ENCODE assay signal across 23 cellular contexts in genomic region chr2:131011481-131011880, GRCh38.
A peak's percentile ranks its signal among the peaks of the same experiment; 100 is the strongest.
DNase-seq lines count a peak whose midpoint lies in the region; ATAC-seq and TF ChIP-seq lines count a peak whose summit lies in the region.
"Had no signal": no experiment of that assay in that cellular context is flagged by ENCODE, and none has a peak within 500 bp of the region (broad histone marks: within the 10 kb centered on the region; RNA-seq: fewer than 3 reads in every experiment).

No MANE protein-coding gene starts in this region.

- H3K4ac ChIP-seq in mesendoderm (ENCODE audit: low read depth, low read length) = no peak overlapping the region

- H3K27ac ChIP-seq in mesendoderm (ENCODE audit: low read depth, low read length) = no peak overlapping the region
- H3K27ac ChIP-seq: SJCRH30 had no signal

- H2BK5ac ChIP-seq in mesendoderm (ENCODE audit: low read length) = no peak overlapping the region

- no peak overlapping the region for H3K56ac ChIP-seq in mesendoderm (ENCODE audit: low read length)

- H4K5ac ChIP-seq in mesendoderm (ENCODE audit: low read length) = no peak overlapping the region

- H3K18ac ChIP-seq in mesendoderm (ENCODE audit: low read length) = no peak overlapping the region

- H3K27me3 ChIP-seq in mesendoderm (ENCODE audit: insufficient read depth, low read length, poor library complexity) = no peaks in the 10 kb centered on the region
- H3K27me3 ChIP-seq: SJCRH30 had no signal

- no peak for DNase-seq in activated CD8-positive, alpha-beta T cell treated with anti-CD3 and anti-CD28 coated beads, Interleukin-2, amount 10 ng/mL, durations not matched to agents 7 days and 5 days
- DNase-seq in activated CD8-positive, alpha-beta T cell treated with anti-CD3 and anti-CD28 coated beads for 36 hours = no peak
- DNase-seq in NCI-H524 treated with DMSO at 0.1 percent for 48 hours (lab: John Stamatoyannopoulos, UW) (peak; percentile 97), cerebellar cortex (ENCODE audit: low spot score) (peak; percentile 58), mesendoderm (peak; percentile 14)
- DNase-seq: CD4-positive, CD25-positive, alpha-beta regulatory T cell; DMS53; HCEC 1CT; KBM-7; MM.1S; NCI-H2081; NCI-H2171; NCI-H226; NCI-H510A; NCI-H748 treated with DMSO at 0.1 percent for 48 hours; NK-92 treated with Interleukin-12 subunit alpha and Interleukin-12 subunit beta, amount 100 ng/mL, for 24 hours; PC-3; SJCRH30 had no signal

- no peak overlapping the region for H2BK120ac ChIP-seq in mesendoderm (ENCODE audit: low read depth, low read length)

- CTCF ChIA-PET in activated CD8-positive, alpha-beta T cell treated with anti-CD3 and anti-CD28 coated beads, Interleukin-2, amount 10 ng/mL, durations not matched to agents 7 days and 5 days (lab: Charles Lee) = interaction anchor here (0.6 to 2.3 kb wide), 5 partner anchors 12 to 214 kb away, joined by 3 to 8 read pairs (median 3); no protein-coding TSS in a partner anchor
- CTCF ChIA-PET in activated CD8-positive, alpha-beta T cell treated with anti-CD3 and anti-CD28 coated beads for 36 hours (lab: Charles Lee) = interaction anchor here (1.5 kb wide), 1 partner anchor 214 kb away, joined by 4 read pairs; no protein-coding TSS in a partner anchor

- no peak for ATAC-seq in activated CD8-positive, alpha-beta T cell treated with anti-CD3 and anti-CD28 coated beads, Interleukin-2, amount 10 ng/mL, durations not matched to agents 7 days and 5 days
- no peak for ATAC-seq in activated CD8-positive, alpha-beta T cell treated with anti-CD3 and anti-CD28 coated beads for 36 hours
- ATAC-seq in esophagus mucosa (no peak), GM21423 (IDR thresholded peaks at IDR 0.05; ENCODE audit: unreplicated experiment) (no peak), HG02763 (IDR thresholded peaks at IDR 0.05; ENCODE audit: unreplicated experiment) (no peak)
- ATAC-seq: PC-3, Right ventricle myocardium inferior, SK-N-SH treated with all-trans-retinoic acid at 6 μM for 48 hours had no signal

- H3K9me3 Mint-ChIP-seq in activated CD8-positive, alpha-beta T cell treated with anti-CD3 and anti-CD28 coated beads, Interleukin-2, amount 10 ng/mL, durations not matched to agents 7 days and 5 days (ENCODE audit: insufficient read depth) = peaks cover 12% of the 10 kb centered on the region
- H3K9me3 Mint-ChIP-seq in activated CD8-positive, alpha-beta T cell treated with anti-CD3 and anti-CD28 coated beads for 36 hours = peaks cover 5% of the 10 kb centered on the region

- H4K8ac ChIP-seq in mesendoderm (ENCODE audit: low read depth, low read length) = no peak overlapping the region

- no peak overlapping the region for H3K4me3 ChIP-seq in mesendoderm (ENCODE audit: low read length)
- H3K4me3 ChIP-seq: SJCRH30 had no signal

- H3K4me1 ChIP-seq in mesendoderm (ENCODE audit: control insufficient read depth, low read depth, low read length) = no peaks in the 10 kb centered on the region
- H3K4me1 ChIP-seq: SJCRH30 had no signal

- H3K4me1 Mint-ChIP-seq in activated CD8-positive, alpha-beta T cell treated with anti-CD3 and anti-CD28 coated beads, Interleukin-2, amount 10 ng/mL, durations not matched to agents 7 days and 5 days (ENCODE audit: low read depth) = peaks cover 39% of the 10 kb centered on the region
- peaks cover 36% of the 10 kb centered on the region for H3K4me1 Mint-ChIP-seq in activated CD8-positive, alpha-beta T cell treated with anti-CD3 and anti-CD28 coated beads for 36 hours (ENCODE audit: low read depth)

- no peak overlapping the region for H3K9ac ChIP-seq in mesendoderm (ENCODE audit: low read length)

- no peak overlapping the region for H2AK5ac ChIP-seq in mesendoderm (ENCODE audit: low read length)

- H3K36me3 ChIP-seq in mesendoderm (ENCODE audit: control insufficient read depth, insufficient read depth, low read length) = no peaks in the 10 kb centered on the region
- H3K36me3 ChIP-seq: SJCRH30 had no signal

- no CpG with 5 or more reads among the region's 7 CpGs for WGBS in mesendoderm (ENCODE audit: extremely low coverage, insufficient coverage, low lambda C conversion rate)

- no peak overlapping the region for H2BK15ac ChIP-seq in mesendoderm (replicated peaks; ENCODE audit: low read depth)

- no peak overlapping the region for H3K4me2 ChIP-seq in mesendoderm (ENCODE audit: low read length)

- H3K27ac Mint-ChIP-seq in activated CD8-positive, alpha-beta T cell treated with anti-CD3 and anti-CD28 coated beads, Interleukin-2, amount 10 ng/mL, durations not matched to agents 7 days and 5 days = peak overlapping the region; percentile 97
- no peak overlapping the region for H3K27ac Mint-ChIP-seq in activated CD8-positive, alpha-beta T cell treated with anti-CD3 and anti-CD28 coated beads for 36 hours
- H3K27ac Mint-ChIP-seq: CD4-positive, CD25-positive, alpha-beta regulatory T cell had no signal

- intact Hi-C loops in activated CD8-positive, alpha-beta T cell treated with anti-CD3 and anti-CD28 coated beads for 36 hours (cut with micrococcal nuclease) = no loop called here

- peaks cover 13% of the 10 kb centered on the region for H3K27me3 Mint-ChIP-seq in activated CD8-positive, alpha-beta T cell treated with anti-CD3 and anti-CD28 coated beads, Interleukin-2, amount 10 ng/mL, durations not matched to agents 7 days and 5 days (ENCODE audit: low read depth)
- H3K27me3 Mint-ChIP-seq in activated CD8-positive, alpha-beta T cell treated with anti-CD3 and anti-CD28 coated beads for 36 hours = peaks cover 2% of the 10 kb centered on the region

- no peaks in the 10 kb centered on the region for H3K79me1 ChIP-seq in mesendoderm (ENCODE audit: low read length)

- H3K23ac ChIP-seq in mesendoderm (ENCODE audit: low read length) = no peak overlapping the region

- no peak overlapping the region for H3K4me3 Mint-ChIP-seq in activated CD8-positive, alpha-beta T cell treated with anti-CD3 and anti-CD28 coated beads, Interleukin-2, amount 10 ng/mL, durations not matched to agents 7 days and 5 days
- no peak overlapping the region for H3K4me3 Mint-ChIP-seq in activated CD8-positive, alpha-beta T cell treated with anti-CD3 and anti-CD28 coated beads for 36 hours
- H3K4me3 Mint-ChIP-seq: CD4-positive, CD25-positive, alpha-beta regulatory T cell had no signal

- TF ChIP-seq CTCF in activated CD8-positive, alpha-beta T cell treated with anti-CD3 and anti-CD28 coated beads for 36 hours (IDR thresholded peaks at IDR 0.05) = no peak

- POLR2A ChIA-PET in activated CD8-positive, alpha-beta T cell treated with anti-CD3 and anti-CD28 coated beads, Interleukin-2, amount 10 ng/mL, durations not matched to agents 7 days and 5 days (lab: Charles Lee) = interaction anchor here (1.2 to 1.6 kb wide), 3 partner anchors 29 to 82 kb away, joined by 4 to 6 read pairs (median 5); partner anchors contain the start of gene FAM168B
- POLR2A ChIA-PET in activated CD8-positive, alpha-beta T cell treated with anti-CD3 and anti-CD28 coated beads for 36 hours (lab: Charles Lee) = no interaction called here

- no peaks in the 10 kb centered on the region for H3K79me2 ChIP-seq in mesendoderm (ENCODE audit: control insufficient read depth, insufficient read depth, low read length)

- H3K36me3 Mint-ChIP-seq in activated CD8-positive, alpha-beta T cell treated with anti-CD3 and anti-CD28 coated beads, Interleukin-2, amount 10 ng/mL, durations not matched to agents 7 days and 5 days (ENCODE audit: low read depth) = peaks cover 6% of the 10 kb centered on the region
- no peaks in the 10 kb centered on the region for H3K36me3 Mint-ChIP-seq in activated CD8-positive, alpha-beta T cell treated with anti-CD3 and anti-CD28 coated beads for 36 hours (ENCODE audit: low read depth)
- H3K36me3 Mint-ChIP-seq: CD4-positive, CD25-positive, alpha-beta regulatory T cell had no signal

Comparison
In these comparisons a context has a peak if more than half of its experiments do, and no peak if none do; other contexts are left out.
1. DNase-seq: peak in NCI-H524 treated with DMSO at 0.1 percent for 48 hours (single experiment), cerebellar cortex (single experiment) and mesendoderm (single experiment); none in activated CD8-positive, alpha-beta T cell treated with anti-CD3 and anti-CD28 coated beads, Interleukin-2, amount 10 ng/mL, durations not matched to agents 7 days and 5 days (single experiment) and activated CD8-positive, alpha-beta T cell treated with anti-CD3 and anti-CD28 coated beads for 36 hours (single experiment).